ENCODE assay signal across 24 cellular contexts in the genomic region with DNA sequence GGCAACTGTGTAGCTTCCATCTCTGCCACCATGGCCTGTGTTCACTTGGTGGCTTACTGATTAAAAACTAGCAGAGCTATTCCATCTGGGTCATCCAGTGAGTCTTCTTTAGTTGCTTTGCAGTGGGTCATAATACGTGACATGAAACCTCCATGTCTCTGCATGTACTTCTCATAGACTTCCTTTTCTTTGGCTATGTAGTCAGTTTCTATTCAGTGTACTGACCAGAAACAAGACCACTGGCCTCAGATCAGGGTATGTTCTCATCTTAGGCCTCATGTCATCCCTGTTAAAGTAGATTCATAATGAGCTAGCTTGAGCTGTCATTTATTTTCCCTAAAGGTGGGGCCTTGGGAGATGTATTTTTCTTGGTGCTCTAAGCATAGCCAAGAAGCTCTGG.
A peak's percentile ranks its signal among the peaks of the same experiment; 100 is the strongest.
DNase-seq lines count a peak whose midpoint lies in the region; ATAC-seq, FAIRE-seq and TF ChIP-seq lines count a peak whose summit lies in the region.
"Had no signal": no experiment of that assay in that cellular context is flagged by ENCODE, and none has a peak within 500 bp of the region (broad histone marks: within the 10 kb centered on the region; RNA-seq: fewer than 3 reads in every experiment).

No MANE protein-coding gene starts in this region.

- H3K9ac ChIP-seq in KMS-11, result no peak overlapping the region
- no peak overlapping the region for H3K9ac ChIP-seq in GM12878 (ENCODE audit: control insufficient read depth, insufficient read depth, low read length)
- H3K9ac ChIP-seq: BLaER1 treated with 17β-estradiol and CSF1 and Interleukin-3, amounts not matched to agents 10 nM and 100 nM had no signal

- in situ Hi-C loops in GM12878 (cut with MboI), result no loop called here

- no peak for TF ChIP-seq POLR2A in GM12878 (IDR thresholded peaks at IDR 0.05; ENCODE audit: low read depth, low read length)

- no peaks in the 10 kb centered on the region; the same call in 2 of the 3 replicates for H3K9me3 ChIP-seq in GM12878 (replicated peaks; ENCODE audit: control insufficient read depth, insufficient read depth, low read length)
- H3K9me3 ChIP-seq: A549; BE2C; BLaER1 treated with 17β-estradiol and CSF1 and Interleukin-3, amounts not matched to agents 10 nM and 100 nM had no signal

- H3K36me3 ChIP-seq in KMS-11 (ENCODE audit: insufficient read depth) (no peaks in the 10 kb centered on the region), GM12878 (ENCODE audit: control insufficient read depth in 2 of 2, insufficient read depth in 2 of 2, low read length in 1 of 2) (no peaks in the 10 kb centered on the region)
- H3K36me3 ChIP-seq: BE2C; BLaER1 treated with 17β-estradiol and CSF1 and Interleukin-3, amounts not matched to agents 10 nM and 100 nM had no signal

- peak; percentile 22 for ATAC-seq in HG02798 (IDR thresholded peaks at IDR 0.05; ENCODE audit: poor library complexity, unreplicated experiment)
- no peak for ATAC-seq in GM12878
- ATAC-seq in HG02973 (IDR thresholded peaks at IDR 0.05; ENCODE audit: unreplicated experiment), result no peak
- ATAC-seq: A549, GM23338, HCT116 had no signal

- H3K79me2 ChIP-seq in KMS-11 (ENCODE audit: insufficient read depth, low read depth), result no peaks in the 10 kb centered on the region
- no peaks in the 10 kb centered on the region for H3K79me2 ChIP-seq in GM12878 (ENCODE audit: control insufficient read depth, insufficient read depth, low read length)

- no peaks in the 10 kb centered on the region for H3K27me3 ChIP-seq in KMS-11 (ENCODE audit: insufficient read depth, low read depth)
- no peaks in the 10 kb centered on the region for H3K27me3 ChIP-seq in GM12878 (replicated peaks in 1 of 2; ENCODE audit: control insufficient read depth in 2 of 2, insufficient read depth in 2 of 2, low read length in 1 of 2)
- H3K27me3 ChIP-seq: BE2C; BLaER1 treated with 17β-estradiol and CSF1 and Interleukin-3, amounts not matched to agents 10 nM and 100 nM had no signal

- no TSS peak for BruUV-seq in GM12878 (replicated peaks; lab: Mats Ljungman, UMichigan)

- H3K4me1 ChIP-seq in KMS-11 (ENCODE audit: low read depth, poor library complexity, severe bottlenecking) (peaks cover 36% of the 10 kb centered on the region), GM12878 (ENCODE audit: control insufficient read depth, insufficient read depth, low read length) (no peaks in the 10 kb centered on the region; the same call in 1 of the 2 replicates)
- H3K4me1 ChIP-seq: BE2C had no signal

- H3K4me2 ChIP-seq in KMS-11 (peak overlapping the region; percentile 67; the same call in 1 of the 2 replicates), GM12878 (ENCODE audit: control insufficient read depth, insufficient read depth) (no peak overlapping the region)
- H3K4me2 ChIP-seq: A549; BLaER1 treated with 17β-estradiol and CSF1 and Interleukin-3, amounts not matched to agents 10 nM and 100 nM; GM23338 had no signal

- H3K4me3 ChIP-seq in KMS-11 (IDR thresholded peaks at IDR 0.05; ENCODE audit: insufficient read depth, low read depth, low read length) (no peak overlapping the region), GM12878 (no peak overlapping the region)
- H3K4me3 ChIP-seq: A549; BLaER1 treated with 17β-estradiol and CSF1 and Interleukin-3, amounts not matched to agents 10 nM and 100 nM; GM23338 had no signal

- FAIRE-seq in GM18507 (lab: Jason Lieb, UNC), result peak; percentile 5
- no peak for FAIRE-seq in GM12878 (lab: Jason Lieb, UNC)
- FAIRE-seq: A549, D721Med, GM12892 had no signal

- H3K27ac ChIP-seq in KMS-11, result no peak overlapping the region
- no peak overlapping the region for H3K27ac ChIP-seq in GM12878 (ENCODE audit: control insufficient read depth, insufficient read depth)
- H3K27ac ChIP-seq: A549; BLaER1 treated with 17β-estradiol and CSF1 and Interleukin-3, amounts not matched to agents 10 nM and 100 nM had no signal

- no peak for TF ChIP-seq EP300 in GM12878 (IDR thresholded peaks at IDR 0.05; ENCODE audit: borderline replicate concordance in 1 of 2, control insufficient read depth in 1 of 2, low read depth in 2 of 2, low read length in 2 of 2)

- H4K20me1 ChIP-seq in KMS-11 (ENCODE audit: insufficient read depth) (no peaks in the 10 kb centered on the region), GM12878 (ENCODE audit: control insufficient read depth, insufficient read depth) (no peaks in the 10 kb centered on the region)
- H4K20me1 ChIP-seq: BLaER1 treated with 17β-estradiol and CSF1 and Interleukin-3, amounts not matched to agents 10 nM and 100 nM had no signal

- no peak for TF ChIP-seq CTCF in KMS-11 (conservative IDR thresholded peaks at IDR 0.05; ENCODE audit: low read depth, low read length)
- no peak for TF ChIP-seq CTCF in GM12878 (IDR thresholded peaks at IDR 0.05 in 2 of 3, conservative IDR thresholded peaks at IDR 0.05 in 1 of 3; ENCODE audit: control insufficient read depth in 2 of 3, extremely low read depth in 1 of 3, insufficient read depth in 1 of 3, low read depth in 3 of 3, low read length in 3 of 3)

- RAD21 ChIA-PET in GM12878 (lab: Charles Lee; ENCODE audit: unreplicated experiment), result interaction anchor here (1.3 kb wide), 1 partner anchor 10 kb away, joined by 6 read pairs; no protein-coding TSS in a partner anchor

- CTCF ChIA-PET in GM12878 (lab: Yijun Ruan, JAX), result interaction anchor here (0.8 to 4.1 kb wide), 8 partner anchors 9 to 267 kb away, joined by 3 to 13 read pairs (median 4); no protein-coding TSS in a partner anchor

- intact Hi-C loops in GM12878 (cut with micrococcal nuclease; ENCODE audit: unreplicated experiment), result no loop called here

- no peak for TF ChIP-seq RAD21 in GM12878 (IDR thresholded peaks at IDR 0.05; ENCODE audit: insufficient read depth, low read depth, low read length)

- 36% methylated on average over 1 of the region's 1 CpG for WGBS in GM12878 (ENCODE audit: insufficient coverage, insufficient replicate concordance, low lambda C conversion rate, missing lambda C conversion rate)

- SMC1A ChIA-PET in GM12878 (lab: Charles Lee; ENCODE audit: uncharacterized antibody, unreplicated experiment), result interaction anchor here (0.6 kb wide), 1 partner anchor 293 kb away, joined by 3 read pairs; no protein-coding TSS in a partner anchor

- H2AFZ ChIP-seq in KMS-11 (ENCODE audit: low read depth), result no peak overlapping the region
- H2AFZ ChIP-seq in GM12878 (ENCODE audit: control insufficient read depth, low read depth, low read length), result no peak overlapping the region
- H2AFZ ChIP-seq: GM23338 had no signal

- POLR2A ChIA-PET in GM12878 (lab: Charles Lee), result no interaction called here

- DNase-seq in GM18507 (ENCODE audit: extremely low spot score, insufficient read length, low read depth), result no peak
- DNase-seq in GM12878 (ENCODE audit: low read depth, low spot score), result no peak
- DNase-seq in putamen (ENCODE audit: low spot score), result no peak
- no peak for DNase-seq in GM19238 (ENCODE audit: insufficient read length, low spot score)
- DNase-seq: 8988T; ACHN; AML-193; BE2C; CD4-positive, alpha-beta T cell; CD8-positive, alpha-beta memory T cell; DMS 273 treated with DMSO at 0.1 percent for 48 hours; DMS79; EL; GDM1; H9 had no signal

TF ChIP-seq in GM12878, 131 proteins besides CTCF, POLR2A, EP300 and RAD21:
- TF ChIP-seq RUNX3 (IDR thresholded peaks at IDR 0.05; ENCODE audit: low read length), result 0 out of 2 replicates have a peak, but pooled peaks have one; percentile 11
- TF ChIP-seq NFYA (IDR thresholded peaks at IDR 0.05; ENCODE audit: borderline replicate concordance, low read depth, low read length), result no peak
